In genomic region chr4:48739560-48740019, GRCh38 we compare ENCODE assay signal across 1 cellular context.
TF ChIP-seq lines count a peak whose summit lies in the region.

No MANE protein-coding gene starts in this region.

TF ChIP-seq in K562, 482 proteins besides CTCF, POLR2A, EP300 and RAD21 (continued from another document and continues in another):
- no peak for TF ChIP-seq E2F8 (IDR thresholded peaks at IDR 0.05; ENCODE audit: low read depth, partially characterized antibody)
- no peak for TF ChIP-seq BDP1 (IDR thresholded peaks at IDR 0.05; ENCODE audit: insufficient read depth, insufficient read length)
- no peak for TF ChIP-seq ZNF830 (CRISPR knock-in tag; IDR thresholded peaks at IDR 0.05)
- TF ChIP-seq MITF (IDR thresholded peaks at IDR 0.05) = no peak
- TF ChIP-seq ZNF23 (CRISPR knock-in tag; IDR thresholded peaks at IDR 0.05) = no peak
- no peak for TF ChIP-seq CBX8 (IDR thresholded peaks at IDR 0.05; ENCODE audit: borderline replicate concordance, extremely low read depth, low read depth, low read length, poor library complexity, severe bottlenecking)
- peak; percentile 50; the same call in 1 of the 2 replicates for TF ChIP-seq NFATC3 (IDR thresholded peaks at IDR 0.05)
- no peak for TF ChIP-seq NEUROD1 (IDR thresholded peaks at IDR 0.05; ENCODE audit: borderline replicate concordance, low read depth, low read length, partially characterized antibody)
- no peak for TF ChIP-seq CCAR2 (IDR thresholded peaks at IDR 0.05; ENCODE audit: low read depth, low read length)
- TF ChIP-seq MYNN (IDR thresholded peaks at IDR 0.05) = no peak
- TF ChIP-seq MYNN (CRISPR knock-in tag; IDR thresholded peaks at IDR 0.05) = no peak
- TF ChIP-seq GMEB1 (CRISPR knock-in tag; IDR thresholded peaks at IDR 0.05) = no peak
- no peak for TF ChIP-seq ZBTB11 (CRISPR knock-in tag; IDR thresholded peaks at IDR 0.05)
- TF ChIP-seq RCOR1 (IDR thresholded peaks at IDR 0.05; ENCODE audit: borderline replicate concordance in 1 of 2, low read depth in 2 of 2, low read length in 2 of 2) = peak in 1 of 2 experiments; percentile 87; a peak in 2 of 4 replicates
- TF ChIP-seq PHB (CRISPR knock-in tag; IDR thresholded peaks at IDR 0.05) = no peak
- no peak for TF ChIP-seq THRAP3 (IDR thresholded peaks at IDR 0.05; ENCODE audit: borderline replicate concordance)
- no peak for TF ChIP-seq KAT7 (CRISPR knock-in tag; IDR thresholded peaks at IDR 0.05; ENCODE audit: borderline replicate concordance)
- no peak for TF ChIP-seq BHLHE40 (IDR thresholded peaks at IDR 0.05; ENCODE audit: low read length)
- TF ChIP-seq PREB (CRISPR knock-in tag; IDR thresholded peaks at IDR 0.05) = no peak
- no peak for TF ChIP-seq DEAF1 (CRISPR knock-in tag; IDR thresholded peaks at IDR 0.05)
- TF ChIP-seq ZBTB8A (IDR thresholded peaks at IDR 0.05; ENCODE audit: partially characterized antibody) = no peak
- no peak for TF ChIP-seq ATF6 (CRISPR knock-in tag; IDR thresholded peaks at IDR 0.05)
- TF ChIP-seq PHF8 (IDR thresholded peaks at IDR 0.05; ENCODE audit: borderline replicate concordance, low read length) = no peak
- TF ChIP-seq NFE2L1 (tag; IDR thresholded peaks at IDR 0.05; ENCODE audit: borderline replicate concordance, low read depth) = no peak
- no peak for TF ChIP-seq SNIP1 (IDR thresholded peaks at IDR 0.05; ENCODE audit: low read depth)
- no peak for TF ChIP-seq CTCFL (IDR thresholded peaks at IDR 0.05; ENCODE audit: borderline replicate concordance, insufficient read depth, low read depth, low read length, poor library complexity, severe bottlenecking)
- TF ChIP-seq HDAC6 (IDR thresholded peaks at IDR 0.05; ENCODE audit: low read depth, low read length) = no peak
- peak; percentile 71 for TF ChIP-seq TAL1 (IDR thresholded peaks at IDR 0.05)
- no peak for TF ChIP-seq GATA2 (CRISPR knock-in tag; IDR thresholded peaks at IDR 0.05)
- TF ChIP-seq BACH1 (tag; IDR thresholded peaks at IDR 0.05) = no peak
- TF ChIP-seq ZFPM2 (CRISPR knock-in tag; IDR thresholded peaks at IDR 0.05) = no peak
- no peak for TF ChIP-seq USF1 (CRISPR knock-in tag; IDR thresholded peaks at IDR 0.05)
- TF ChIP-seq ZBTB2 (IDR thresholded peaks at IDR 0.05) = no peak
- no peak for TF ChIP-seq MTA1 (IDR thresholded peaks at IDR 0.05; ENCODE audit: borderline replicate concordance)
- TF ChIP-seq EHMT2 (IDR thresholded peaks at IDR 0.05) = no peak
- no peak for TF ChIP-seq POU5F1 (IDR thresholded peaks at IDR 0.05; ENCODE audit: borderline replicate concordance, low read depth, low read length, partially characterized antibody)
- TF ChIP-seq MIER1 (IDR thresholded peaks at IDR 0.05; ENCODE audit: low read depth) = no peak
- TF ChIP-seq ZBTB26 (CRISPR knock-in tag; IDR thresholded peaks at IDR 0.05) = no peak
- TF ChIP-seq POLR2AphosphoS2 (IDR thresholded peaks at IDR 0.05; ENCODE audit: low read length) = no peak
- no peak for TF ChIP-seq ZNF778 (CRISPR knock-in tag; IDR thresholded peaks at IDR 0.05)
- TF ChIP-seq HNRNPUL1 (IDR thresholded peaks at IDR 0.05; ENCODE audit: low read length) = no peak
- TF ChIP-seq MXI1 (IDR thresholded peaks at IDR 0.05; ENCODE audit: low read depth, low read length) = no peak
- no peak for TF ChIP-seq GTF2B (IDR thresholded peaks at IDR 0.05; ENCODE audit: extremely low read depth, insufficient read length)
